ENCODE assay signal across 25 cellular contexts in genomic region chrX:18769812-18770573, GRCh38.
DNase-seq lines count a peak whose midpoint lies in the region; FAIRE-seq and TF ChIP-seq lines count a peak whose summit lies in the region.
"Had no signal": no experiment of that assay in that cellular context is flagged by ENCODE, and none has a peak within 500 bp of the region (broad histone marks: within the 10 kb centered on the region; RNA-seq: fewer than 3 reads in every experiment).

No MANE protein-coding gene starts in this region.

- H3K4me3 ChIP-seq in mesodermal cell (ENCODE audit: extremely low read depth, insufficient read depth, low read length, poor library complexity, severe bottlenecking) = no peak overlapping the region
- H3K4me3 ChIP-seq: cardiac muscle cell, mucosa of descending colon, prostate gland, suprapubic skin, uterus had no signal

- H3K27ac ChIP-seq in C4-2B (no peak overlapping the region), mesodermal cell (ENCODE audit: low read depth, low read length, severe bottlenecking) (peak overlapping the region; percentile 45)
- H3K27ac ChIP-seq: cardiac muscle cell, prostate gland, RWPE1, suprapubic skin, uterus had no signal

- 64 to 92% methylated on average over 2 of the region's 7 CpGs for WGBS in mesodermal cell (ENCODE audit: insufficient coverage in 2 of 2), 2 experiments

- H3K4me1 ChIP-seq in mesodermal cell (ENCODE audit: control insufficient read depth, insufficient read depth, low read length, poor library complexity, severe bottlenecking) = no peaks in the 10 kb centered on the region
- H3K4me1 ChIP-seq: prostate gland, suprapubic skin, uterus had no signal

- 0 out of 2 replicates have a peak, but pooled peaks have one; percentile 14 for TF ChIP-seq CTCF in C4-2B (conservative IDR thresholded peaks at IDR 0.05)
- no peak for TF ChIP-seq CTCF in GM20000 (IDR thresholded peaks at IDR 0.05; ENCODE audit: extremely low read depth, missing control alignments)

- no peaks in the 10 kb centered on the region for H3K36me3 ChIP-seq in mesodermal cell (ENCODE audit: control insufficient read depth, insufficient read depth, low read length)
- H3K36me3 ChIP-seq: cardiac muscle cell, prostate gland, suprapubic skin, uterus had no signal

- DNase-seq in GM20000 (ENCODE audit: low spot score) (peak; percentile 3), GM19239 (ENCODE audit: insufficient read length, low spot score) (no peak), NCI-H1694 treated with DMSO at 0.1 percent for 48 hours (lab: John Stamatoyannopoulos, UW) (no peak), NCI-H69 (lab: John Stamatoyannopoulos, UW) (no peak), SW480 (ENCODE audit: low spot score) (no peak)
- DNase-seq: activated CD4-positive, alpha-beta memory T cell treated with anti-CD3 and anti-CD28 coated beads, Interleukin-2, amount 10 ng/mL, durations not matched to agents 7 days and 5 days; activated CD4-positive, CD25-positive, alpha-beta regulatory T cell; activated naive CD4-positive, alpha-beta T cell treated with Interleukin-2 at 50 U/mL for 16 hours; activated T-cell treated with anti-CD3 and anti-CD28 coated beads for 4 hours; C1 segment of cervical spinal cord; EL; IMR-90; mucosa of descending colon; NCI-H2107; NCI-H524; stimulated activated CD4-positive, alpha-beta T cell treated with anti-CD3 and anti-CD28 coated beads, Interleukin-2, amount 100 ng/mL, for 24 hours; T1000; uterus had no signal

- FAIRE-seq in endometrium (lab: Jason Lieb, UNC) (peak; percentile 58), GM19239 (lab: Jason Lieb, UNC) (no peak)

- no peaks in the 10 kb centered on the region for H3K9me3 ChIP-seq in mesodermal cell (ENCODE audit: control insufficient read depth, low read length)
- H3K9me3 ChIP-seq: mucosa of descending colon, prostate gland, suprapubic skin, uterus had no signal
